In genomic region chr9:129775443-129775842, GRCh38 we compare ENCODE assay signal across 18 cellular contexts. TPM values are rescaled to one million over a fixed set of nuclear protein-coding genes. Genes with fewer than 3 reads are reported as not detected.
"Had no signal": no experiment of that assay in that cellular context is flagged by ENCODE, and none has a peak within 500 bp of the region (broad histone marks: within the 10 kb centered on the region; RNA-seq: fewer than 3 reads in every experiment).

No MANE protein-coding gene starts in this region.

- H3K36me3 ChIP-seq: neural progenitor cell, pancreas, tibial artery, vagina had no signal

- H2AFZ ChIP-seq: neural progenitor cell had no signal

- H3K4me1 Mint-ChIP-seq: stimulated activated memory B cell treated with anti-CD40 and anti-IgM and Interleukin-4, amounts not matched to agents 10 μg/mL and 1 μg/mL and 100 μg/mL, for 72 hours had no signal

- H3K36me3 Mint-ChIP-seq: immature natural killer cell; neural progenitor cell; stimulated activated memory B cell treated with anti-CD40 and anti-IgM and Interleukin-4, amounts not matched to agents 10 μg/mL and 1 μg/mL and 100 μg/mL, for 72 hours had no signal

- H3K27me3 ChIP-seq: neural progenitor cell, pancreas, tibial artery, vagina had no signal

- FAIRE-seq: bronchial epithelial cell, frontal cortex, pancreas had no signal

- H3K4me3 Mint-ChIP-seq: activated naive CD4-positive, alpha-beta T cell treated with anti-CD3 and anti-CD28 coated beads for 36 hours; activated naive CD8-positive, alpha-beta T cell treated with anti-CD3 and anti-CD28 coated beads, Interleukin-2, amount 50 U/mL, for 24 hours; immature natural killer cell; neural progenitor cell; stimulated activated memory B cell treated with anti-CD40 and anti-IgM and Interleukin-4, amounts not matched to agents 10 μg/mL and 1 μg/mL and 100 μg/mL, for 72 hours; T-helper 17 cell had no signal

- H3K4me2 ChIP-seq: neural progenitor cell had no signal

- H3K9ac ChIP-seq: neural progenitor cell had no signal

- ATAC-seq: activated naive CD8-positive, alpha-beta T cell treated with anti-CD3 and anti-CD28 coated beads, Interleukin-2, amount 50 U/mL, for 24 hours; pancreas; stimulated activated memory B cell treated with anti-CD40 and anti-IgM and Interleukin-4, amounts not matched to agents 10 μg/mL and 1 μg/mL and 100 μg/mL, for 72 hours; T-helper 17 cell had no signal

- H3K27ac Mint-ChIP-seq: activated naive CD4-positive, alpha-beta T cell treated with anti-CD3 and anti-CD28 coated beads for 36 hours; activated naive CD8-positive, alpha-beta T cell treated with anti-CD3 and anti-CD28 coated beads, Interleukin-2, amount 50 U/mL, for 24 hours; neural progenitor cell; stimulated activated memory B cell treated with anti-CD40 and anti-IgM and Interleukin-4, amounts not matched to agents 10 μg/mL and 1 μg/mL and 100 μg/mL, for 72 hours; T-helper 17 cell had no signal

- H3K9me3 Mint-ChIP-seq: activated naive CD4-positive, alpha-beta T cell treated with anti-CD3 and anti-CD28 coated beads for 36 hours; activated naive CD8-positive, alpha-beta T cell treated with anti-CD3 and anti-CD28 coated beads, Interleukin-2, amount 50 U/mL, for 24 hours; neural progenitor cell; stimulated activated memory B cell treated with anti-CD40 and anti-IgM and Interleukin-4, amounts not matched to agents 10 μg/mL and 1 μg/mL and 100 μg/mL, for 72 hours had no signal

- H3K4me3 ChIP-seq: neural progenitor cell, pancreas, tibial artery, vagina had no signal

- DNase-seq: activated CD4-positive, alpha-beta T cell treated with anti-CD3 and anti-CD28 coated beads for 48 hours; activated naive CD4-positive, alpha-beta T cell treated with anti-CD3 and anti-CD28 coated beads for 36 hours; activated naive CD8-positive, alpha-beta T cell treated with anti-CD3 and anti-CD28 coated beads, Interleukin-2, amount 50 U/mL, for 24 hours; aorta; dermis blood vessel endothelial cell; head of caudate nucleus; immature natural killer cell; stimulated activated CD4-positive, alpha-beta T cell treated with anti-CD3 and anti-CD28 coated beads, Interleukin-12 subunit alpha, Interleukin-12 subunit beta, amount 100 ng/mL, for 4 hours; stimulated activated CD4-positive, alpha-beta T cell treated with anti-CD3 and anti-CD28 coated beads, Interleukin-2, amount 100 ng/mL, for 48 hours; T-helper 17 cell; tibial artery had no signal

- H3K27ac ChIP-seq: epithelial cell of prostate, neural progenitor cell, pancreas, tibial artery had no signal

- H3K9me3 ChIP-seq: pancreas, tibial artery, vagina had no signal

RNA-seq across cellular contexts. Expression of gene PTGES, which starts 22.6 kb away (rescaled TPM):
- polyA plus RNA-seq: immature natural killer cell had no signal
